13 cellular contexts compared by ENCODE assay signal in the genomic region with DNA sequence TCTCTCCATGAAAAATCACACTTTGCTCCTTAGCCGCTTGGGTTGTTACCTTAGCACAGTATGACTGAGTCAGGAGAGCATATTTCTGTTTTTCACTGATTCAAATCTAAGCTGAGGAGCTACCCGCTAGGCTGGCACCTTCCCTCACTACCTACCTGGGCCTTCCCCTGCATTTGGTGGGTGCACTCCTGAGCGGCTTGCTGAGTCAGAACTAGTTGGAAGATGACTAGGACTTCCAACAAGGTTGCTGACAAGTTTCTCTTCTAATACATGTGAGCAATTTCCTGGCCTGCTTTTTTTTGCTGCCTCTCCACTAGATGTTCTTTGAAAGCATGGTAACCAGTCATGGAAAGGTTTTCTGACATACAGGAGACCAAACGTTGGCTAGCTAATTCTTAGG. TPM values are rescaled to one million over a fixed set of nuclear protein-coding genes. Genes with fewer than 3 reads are reported as not detected.
DNase-seq lines count a peak whose midpoint lies in the region; ATAC-seq, FAIRE-seq and TF ChIP-seq lines count a peak whose summit lies in the region.
"Had no signal": no experiment of that assay in that cellular context is flagged by ENCODE, and none has a peak within 500 bp of the region (broad histone marks: within the 10 kb centered on the region; RNA-seq: fewer than 3 reads in every experiment).

No MANE protein-coding gene starts in this region.

- no peaks in the 10 kb centered on the region for H4K20me1 ChIP-seq in astrocyte (ENCODE audit: insufficient read depth, low read length)
- H4K20me1 ChIP-seq: BLaER1 treated with 17β-estradiol and CSF1 and Interleukin-3, amounts not matched to agents 10 nM and 100 nM had no signal

- H3K4me2 ChIP-seq in astrocyte (ENCODE audit: low read length) = no peak overlapping the region
- H3K4me2 ChIP-seq: BLaER1 treated with 17β-estradiol and CSF1 and Interleukin-3, amounts not matched to agents 10 nM and 100 nM had no signal

- H3K4me3 Mint-ChIP-seq in astrocyte (ENCODE audit: unreplicated experiment) (no peak overlapping the region), immature natural killer cell (no peak overlapping the region)

- no peak overlapping the region for H3K27ac ChIP-seq in astrocyte (ENCODE audit: low read depth, low read length)
- H3K27ac ChIP-seq: BLaER1 treated with 17β-estradiol and CSF1 and Interleukin-3, amounts not matched to agents 10 nM and 100 nM had no signal

- H3K27me3 Mint-ChIP-seq in astrocyte (ENCODE audit: low read depth, unreplicated experiment) = peaks cover 11% of the 10 kb centered on the region
- peaks cover 5 to 9% (median 6%) of the 10 kb centered on the region in 3 donors for H3K27me3 Mint-ChIP-seq in immature natural killer cell (ENCODE audit: low read depth in 3 of 3)

- H3K79me2 ChIP-seq in astrocyte (ENCODE audit: insufficient read depth, low read length) = no peaks in the 10 kb centered on the region

- H3K36me3 Mint-ChIP-seq in astrocyte (ENCODE audit: low read depth, unreplicated experiment) = no peaks in the 10 kb centered on the region
- no peaks in the 10 kb centered on the region for H3K36me3 Mint-ChIP-seq in immature natural killer cell

- no peaks in the 10 kb centered on the region for H3K36me3 ChIP-seq in astrocyte (ENCODE audit: insufficient read depth, low read length)
- H3K36me3 ChIP-seq: BLaER1 treated with 17β-estradiol and CSF1 and Interleukin-3, amounts not matched to agents 10 nM and 100 nM had no signal

- ATAC-seq in GM18519 (IDR thresholded peaks at IDR 0.05; ENCODE audit: low FRiP score, unreplicated experiment) (peak; percentile 76), HG02884 (IDR thresholded peaks at IDR 0.05; ENCODE audit: unreplicated experiment) (peak; percentile 87)

- peaks cover 2% of the 10 kb centered on the region for H3K4me1 Mint-ChIP-seq in astrocyte (ENCODE audit: low read depth, unreplicated experiment)
- H3K4me1 Mint-ChIP-seq in immature natural killer cell = no peaks in the 10 kb centered on the region

- no peak for TF ChIP-seq POLR2A in H54 (IDR thresholded peaks at IDR 0.05; ENCODE audit: low read depth, low read length)

- H3K9me3 Mint-ChIP-seq in astrocyte (ENCODE audit: unreplicated experiment) (peaks cover 6% of the 10 kb centered on the region), immature natural killer cell (peaks cover 0 to 2% (median 0%) of the 10 kb centered on the region in 6 donors)

- TF ChIP-seq CTCF in astrocyte (IDR thresholded peaks at IDR 0.05; ENCODE audit: insufficient read depth, low read depth, low read length) = no peak

- H3K4me3 ChIP-seq in astrocyte (ENCODE audit: insufficient read depth, low read depth, low read length) = no peak overlapping the region
- H3K4me3 ChIP-seq: BLaER1 treated with 17β-estradiol and CSF1 and Interleukin-3, amounts not matched to agents 10 nM and 100 nM had no signal

- H3K9ac ChIP-seq in astrocyte (ENCODE audit: low read length) = no peak overlapping the region
- H3K9ac ChIP-seq: BLaER1 treated with 17β-estradiol and CSF1 and Interleukin-3, amounts not matched to agents 10 nM and 100 nM had no signal

- no peaks in the 10 kb centered on the region for H3K9me3 ChIP-seq in astrocyte (ENCODE audit: insufficient read depth, low read depth, low read length)
- H3K9me3 ChIP-seq: BLaER1 treated with 17β-estradiol and CSF1 and Interleukin-3, amounts not matched to agents 10 nM and 100 nM had no signal

- no peaks in the 10 kb centered on the region for H3K27me3 ChIP-seq in astrocyte (ENCODE audit: insufficient read depth, low read length)
- H3K27me3 ChIP-seq: BLaER1 treated with 17β-estradiol and CSF1 and Interleukin-3, amounts not matched to agents 10 nM and 100 nM had no signal

- H2AFZ ChIP-seq in astrocyte (ENCODE audit: low read depth, low read length) = no peak overlapping the region

- FAIRE-seq in astrocyte (lab: Jason Lieb, UNC) = no peak
- FAIRE-seq in H54 (lab: Jason Lieb, UNC) = no peak

- DNase-seq in A172 (ENCODE audit: low spot score) = peak; percentile 38
- peak; percentile 23 for DNase-seq in astrocyte (ENCODE audit: low read depth)
- no peak for DNase-seq in H54 (ENCODE audit: insufficient read length, low spot score)
- DNase-seq in immature natural killer cell = no peak
- DNase-seq in GF-D8 (lab: John Stamatoyannopoulos, UW) = no peak
- no peak for DNase-seq in HuH-7.5 (ENCODE audit: low spot score)
- DNase-seq: central memory CD4-positive, alpha-beta T cell; NCI-H1092; NCI-H446 treated with DMSO at 0.1 percent for 48 hours; SHP77 treated with DMSO at 0.1 percent for 48 hours had no signal

- H3K27ac Mint-ChIP-seq in astrocyte (ENCODE audit: unreplicated experiment) = no peak overlapping the region
- no peak overlapping the region for H3K27ac Mint-ChIP-seq in immature natural killer cell

- H3K4me1 ChIP-seq in astrocyte (ENCODE audit: insufficient read depth, low read length) = no peaks in the 10 kb centered on the region
- H3K4me1 ChIP-seq: BLaER1 treated with 17β-estradiol and CSF1 and Interleukin-3, amounts not matched to agents 10 nM and 100 nM had no signal

RNA-seq across cellular contexts. Expression of gene SEC61G, which starts 43.8 kb away (rescaled TPM):
- total RNA-seq in A172 (2014; rRNA removed; shearing (Covaris generic)) = 1,744 and 2,526 TPM in 2 replicates
- total RNA-seq in astrocyte = 280 TPM in 2 replicates
- polyA plus RNA-seq in immature natural killer cell = 100 to 1,000 TPM; 259 to 302 (median 283) TPM

Comparison
In these comparisons a context has a peak if more than half of its experiments do, and no peak if none do; other contexts are left out.
1. DNase-seq: peak in A172 (single experiment) and astrocyte (single experiment); none in H54 (single experiment), immature natural killer cell (0 of 3), GF-D8 (single experiment) and HuH-7.5 (single experiment).